ENCODE assay signal across 14 cellular contexts in genomic region chr5:137415231-137415681, GRCh38.
DNase-seq lines count a peak whose midpoint lies in the region; ATAC-seq and TF ChIP-seq lines count a peak whose summit lies in the region.
"Had no signal": no experiment of that assay in that cellular context is flagged by ENCODE, and none has a peak within 500 bp of the region (broad histone marks: within the 10 kb centered on the region; RNA-seq: fewer than 3 reads in every experiment).

No MANE protein-coding gene starts in this region.

- H3K79me2 ChIP-seq in PC-3 (ENCODE audit: low read length): no peaks in the 10 kb centered on the region
- peaks cover 32% of the 10 kb centered on the region for H3K79me2 ChIP-seq in osteoblast (ENCODE audit: insufficient read depth, low read length)

- TF ChIP-seq CTCF in PC-3 (conservative IDR thresholded peaks at IDR 0.05; ENCODE audit: low read depth, low read length) (no peak), osteoblast (IDR thresholded peaks at IDR 0.05; ENCODE audit: extremely low read depth, low read depth, low read length) (no peak)

- H3K4me2 ChIP-seq in PC-3 (ENCODE audit: low read length) (no peak overlapping the region; the same call in 1 of the 2 replicates), osteoblast (ENCODE audit: insufficient read depth, low read length) (peak overlapping the region; percentile 62)

- no peaks in the 10 kb centered on the region for H3K9me2 ChIP-seq in PC-3 (replicated peaks; ENCODE audit: low read length)

- no peaks in the 10 kb centered on the region for H3K36me3 ChIP-seq in PC-3 (ENCODE audit: low read depth, low read length)
- H3K36me3 ChIP-seq in osteoblast (ENCODE audit: insufficient read depth, low read length): no peaks in the 10 kb centered on the region

- no peaks in the 10 kb centered on the region for H3F3A ChIP-seq in PC-3 (ENCODE audit: low read length, unreplicated experiment)

- no peak overlapping the region for H2AFZ ChIP-seq in PC-3 (ENCODE audit: low read length)
- H2AFZ ChIP-seq in osteoblast (ENCODE audit: low read length): peak overlapping the region; percentile 12

- CTCF ChIA-PET in PC-3 (lab: Charles Lee): interaction anchor here (0.6 kb wide), 1 partner anchor 509 kb away, joined by 3 read pairs; no protein-coding TSS in a partner anchor

- POLR2A ChIA-PET in PC-3 (lab: Charles Lee; ENCODE audit: unreplicated experiment): no interaction called here

- H4K20me1 ChIP-seq in PC-3 (ENCODE audit: low read length) (no peaks in the 10 kb centered on the region), osteoblast (ENCODE audit: insufficient read depth, low read length) (peaks cover 22% of the 10 kb centered on the region)

- ATAC-seq in PC-3 (peak; percentile 53), HG02642 (IDR thresholded peaks at IDR 0.05; ENCODE audit: poor library complexity, unreplicated experiment) (no peak)
- ATAC-seq: CD8-positive, alpha-beta T cell had no signal

- no peak overlapping the region for H3K27ac ChIP-seq in PC-3 (ENCODE audit: low read length)
- H3K27ac ChIP-seq in epithelial cell of prostate: peak overlapping the region; percentile 35
- peak overlapping the region; percentile 69 for H3K27ac ChIP-seq in osteoblast (ENCODE audit: low read depth, low read length)

- no TSS peak for BruUV-seq in PC-3 (replicated peaks; lab: Mats Ljungman, UMichigan)

- intact Hi-C loops in PC-3 (cut with micrococcal nuclease): no loop called here

- no peak overlapping the region for H3K9ac ChIP-seq in PC-3 (ENCODE audit: low read length)

- no peak overlapping the region for H3K4me3 ChIP-seq in PC-3 (ENCODE audit: low read length)
- peak overlapping the region; percentile 3 for H3K4me3 ChIP-seq in osteoblast (ENCODE audit: insufficient read depth, low read length)

- no peaks in the 10 kb centered on the region for H3K9me3 ChIP-seq in PC-3 (ENCODE audit: low read length)
- H3K9me3 ChIP-seq in osteoblast (ENCODE audit: low read depth, low read length): no peaks in the 10 kb centered on the region

- H3K27me3 ChIP-seq in PC-3 (ENCODE audit: low read length): no peaks in the 10 kb centered on the region
- no peaks in the 10 kb centered on the region for H3K27me3 ChIP-seq in osteoblast (ENCODE audit: insufficient read depth, low read length)

- H3K4me1 ChIP-seq in PC-3 (ENCODE audit: insufficient read depth, low read length) (peaks cover 8% of the 10 kb centered on the region; the same call in 1 of the 2 replicates), osteoblast (ENCODE audit: insufficient read depth, low read length) (peaks cover 19% of the 10 kb centered on the region)

- DNase-seq in Daoy (ENCODE audit: low read depth) (peak; percentile 72), PC-3 (peak; percentile 61), epithelial cell of prostate (ENCODE audit: low read depth, low spot score) (peak; percentile 29), osteoblast (ENCODE audit: insufficient read length, low spot score, missing footprints) (peak; percentile 54), activated T-cell treated with anti-CD3 and anti-CD28 coated beads for 4 hours (no peak), DMS53 treated with DMSO at 0.1 percent for 48 hours (lab: John Stamatoyannopoulos, UW; ENCODE audit: unreplicated experiment) (no peak)
- no peak for DNase-seq in stimulated activated naive CD4-positive, alpha-beta T cell (lab: John Stamatoyannopoulos, UW)
- DNase-seq: activated CD8-positive, alpha-beta memory T cell treated with anti-CD3 and anti-CD28 coated beads, Interleukin-2, amount 50 U/mL, for 48 hours; anterior cingulate cortex; CD8-positive, alpha-beta T cell; NCI-H1417; posterior cingulate gyrus; SIG-M5 had no signal

Comparison
In these comparisons a context has a peak if more than half of its experiments do, and no peak if none do; other contexts are left out.
1. DNase-seq: peak in Daoy (single experiment), PC-3 (single experiment), epithelial cell of prostate (single experiment) and osteoblast (single experiment); none in stimulated activated naive CD4-positive, alpha-beta T cell (0 of 6), activated T-cell treated with anti-CD3 and anti-CD28 coated beads for 4 hours (single experiment) and DMS53 treated with DMSO at 0.1 percent for 48 hours (single experiment).